Comparison of ENCODE assay signal across 15 cellular contexts in the genomic region with DNA sequence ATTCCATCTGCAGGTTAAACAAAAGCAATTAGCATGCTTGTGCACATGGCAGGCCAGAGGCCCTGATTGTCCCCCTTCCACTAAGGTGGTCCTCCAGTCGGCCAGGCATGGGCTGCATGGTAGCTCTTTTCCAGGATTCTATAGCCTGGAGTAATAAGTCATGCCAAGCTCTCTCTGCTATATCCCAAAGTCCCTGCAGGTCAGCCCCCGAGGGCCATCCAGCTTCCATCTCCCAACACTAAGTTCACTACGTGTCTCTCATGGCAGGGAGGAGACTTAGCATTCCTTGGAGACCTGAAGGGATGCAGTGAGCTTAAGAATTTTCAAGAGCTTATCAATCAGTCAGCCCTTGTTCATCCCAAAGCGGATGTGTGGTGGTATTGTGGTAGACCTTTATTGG. TPM values are rescaled to one million over a fixed set of nuclear protein-coding genes. Genes with fewer than 3 reads are reported as not detected.
"Had no signal": no experiment of that assay in that cellular context is flagged by ENCODE, and none has a peak within 500 bp of the region (broad histone marks: within the 10 kb centered on the region; RNA-seq: fewer than 3 reads in every experiment).

No MANE protein-coding gene starts in this region.

RNA-seq across cellular contexts. Expression of gene STRA8, which starts 59.7 kb away (rescaled TPM):
- total RNA-seq: dermis microvascular lymphatic vessel endothelial cell, gastrocnemius medialis, glomerular endothelial cell, left ventricle myocardium superior, lower lobe of right lung, mononuclear cell, natural killer cell, osteoblast, prostate gland, right cardiac atrium, sigmoid colon, skeletal muscle tissue, transverse colon had no signal
- polyA plus RNA-seq: esophagus, keratinocyte, right cardiac atrium, sigmoid colon had no signal
